Comparison of ENCODE assay signal across 1 cellular context in the genomic region with DNA sequence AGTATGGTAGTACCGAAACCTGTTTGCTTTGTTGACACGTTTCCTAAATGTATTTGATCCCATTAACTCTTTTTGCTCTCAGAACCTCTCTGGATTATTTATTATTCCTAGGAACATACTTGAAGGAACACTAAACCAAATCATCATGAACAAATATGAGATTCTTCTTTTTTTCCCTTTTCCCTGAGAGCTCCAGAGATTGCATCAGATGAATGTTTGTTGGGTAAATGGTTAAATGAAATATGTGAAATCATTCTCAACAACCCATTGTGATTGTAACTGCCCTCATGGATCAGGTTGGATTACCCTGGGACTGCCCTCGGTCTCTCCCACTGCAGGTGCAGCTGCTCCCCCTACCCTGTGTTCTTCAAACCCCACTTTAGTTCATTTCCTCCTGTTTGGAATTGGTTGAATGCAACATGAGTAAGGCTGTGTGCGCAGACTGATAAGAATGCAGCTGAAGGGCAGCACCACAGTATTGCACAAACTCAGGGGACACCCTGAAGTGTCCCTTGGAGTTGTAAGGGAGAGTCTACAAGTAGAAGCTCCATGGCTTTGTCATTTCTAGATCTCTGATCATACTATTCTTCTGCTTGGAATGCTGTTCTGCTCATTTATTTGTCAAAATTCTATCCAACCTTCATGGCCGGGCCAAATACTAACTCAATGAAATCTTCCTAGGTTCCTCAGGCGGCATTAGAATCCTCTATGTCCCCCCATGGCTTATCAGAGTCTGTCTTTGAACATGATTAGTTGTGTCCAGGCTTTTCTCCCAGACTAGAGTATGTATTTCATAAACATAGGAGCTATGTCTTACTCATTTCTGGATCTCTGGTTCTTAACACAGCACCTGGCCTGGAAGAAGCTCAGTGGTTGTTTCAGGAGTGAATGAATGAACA.
TF ChIP-seq lines count a peak whose summit lies in the region.

No MANE protein-coding gene starts in this region.

TF ChIP-seq in K562, 482 proteins besides CTCF, POLR2A, EP300 and RAD21 (continued from another document and continues in another):
- TF ChIP-seq, protein P1, sequence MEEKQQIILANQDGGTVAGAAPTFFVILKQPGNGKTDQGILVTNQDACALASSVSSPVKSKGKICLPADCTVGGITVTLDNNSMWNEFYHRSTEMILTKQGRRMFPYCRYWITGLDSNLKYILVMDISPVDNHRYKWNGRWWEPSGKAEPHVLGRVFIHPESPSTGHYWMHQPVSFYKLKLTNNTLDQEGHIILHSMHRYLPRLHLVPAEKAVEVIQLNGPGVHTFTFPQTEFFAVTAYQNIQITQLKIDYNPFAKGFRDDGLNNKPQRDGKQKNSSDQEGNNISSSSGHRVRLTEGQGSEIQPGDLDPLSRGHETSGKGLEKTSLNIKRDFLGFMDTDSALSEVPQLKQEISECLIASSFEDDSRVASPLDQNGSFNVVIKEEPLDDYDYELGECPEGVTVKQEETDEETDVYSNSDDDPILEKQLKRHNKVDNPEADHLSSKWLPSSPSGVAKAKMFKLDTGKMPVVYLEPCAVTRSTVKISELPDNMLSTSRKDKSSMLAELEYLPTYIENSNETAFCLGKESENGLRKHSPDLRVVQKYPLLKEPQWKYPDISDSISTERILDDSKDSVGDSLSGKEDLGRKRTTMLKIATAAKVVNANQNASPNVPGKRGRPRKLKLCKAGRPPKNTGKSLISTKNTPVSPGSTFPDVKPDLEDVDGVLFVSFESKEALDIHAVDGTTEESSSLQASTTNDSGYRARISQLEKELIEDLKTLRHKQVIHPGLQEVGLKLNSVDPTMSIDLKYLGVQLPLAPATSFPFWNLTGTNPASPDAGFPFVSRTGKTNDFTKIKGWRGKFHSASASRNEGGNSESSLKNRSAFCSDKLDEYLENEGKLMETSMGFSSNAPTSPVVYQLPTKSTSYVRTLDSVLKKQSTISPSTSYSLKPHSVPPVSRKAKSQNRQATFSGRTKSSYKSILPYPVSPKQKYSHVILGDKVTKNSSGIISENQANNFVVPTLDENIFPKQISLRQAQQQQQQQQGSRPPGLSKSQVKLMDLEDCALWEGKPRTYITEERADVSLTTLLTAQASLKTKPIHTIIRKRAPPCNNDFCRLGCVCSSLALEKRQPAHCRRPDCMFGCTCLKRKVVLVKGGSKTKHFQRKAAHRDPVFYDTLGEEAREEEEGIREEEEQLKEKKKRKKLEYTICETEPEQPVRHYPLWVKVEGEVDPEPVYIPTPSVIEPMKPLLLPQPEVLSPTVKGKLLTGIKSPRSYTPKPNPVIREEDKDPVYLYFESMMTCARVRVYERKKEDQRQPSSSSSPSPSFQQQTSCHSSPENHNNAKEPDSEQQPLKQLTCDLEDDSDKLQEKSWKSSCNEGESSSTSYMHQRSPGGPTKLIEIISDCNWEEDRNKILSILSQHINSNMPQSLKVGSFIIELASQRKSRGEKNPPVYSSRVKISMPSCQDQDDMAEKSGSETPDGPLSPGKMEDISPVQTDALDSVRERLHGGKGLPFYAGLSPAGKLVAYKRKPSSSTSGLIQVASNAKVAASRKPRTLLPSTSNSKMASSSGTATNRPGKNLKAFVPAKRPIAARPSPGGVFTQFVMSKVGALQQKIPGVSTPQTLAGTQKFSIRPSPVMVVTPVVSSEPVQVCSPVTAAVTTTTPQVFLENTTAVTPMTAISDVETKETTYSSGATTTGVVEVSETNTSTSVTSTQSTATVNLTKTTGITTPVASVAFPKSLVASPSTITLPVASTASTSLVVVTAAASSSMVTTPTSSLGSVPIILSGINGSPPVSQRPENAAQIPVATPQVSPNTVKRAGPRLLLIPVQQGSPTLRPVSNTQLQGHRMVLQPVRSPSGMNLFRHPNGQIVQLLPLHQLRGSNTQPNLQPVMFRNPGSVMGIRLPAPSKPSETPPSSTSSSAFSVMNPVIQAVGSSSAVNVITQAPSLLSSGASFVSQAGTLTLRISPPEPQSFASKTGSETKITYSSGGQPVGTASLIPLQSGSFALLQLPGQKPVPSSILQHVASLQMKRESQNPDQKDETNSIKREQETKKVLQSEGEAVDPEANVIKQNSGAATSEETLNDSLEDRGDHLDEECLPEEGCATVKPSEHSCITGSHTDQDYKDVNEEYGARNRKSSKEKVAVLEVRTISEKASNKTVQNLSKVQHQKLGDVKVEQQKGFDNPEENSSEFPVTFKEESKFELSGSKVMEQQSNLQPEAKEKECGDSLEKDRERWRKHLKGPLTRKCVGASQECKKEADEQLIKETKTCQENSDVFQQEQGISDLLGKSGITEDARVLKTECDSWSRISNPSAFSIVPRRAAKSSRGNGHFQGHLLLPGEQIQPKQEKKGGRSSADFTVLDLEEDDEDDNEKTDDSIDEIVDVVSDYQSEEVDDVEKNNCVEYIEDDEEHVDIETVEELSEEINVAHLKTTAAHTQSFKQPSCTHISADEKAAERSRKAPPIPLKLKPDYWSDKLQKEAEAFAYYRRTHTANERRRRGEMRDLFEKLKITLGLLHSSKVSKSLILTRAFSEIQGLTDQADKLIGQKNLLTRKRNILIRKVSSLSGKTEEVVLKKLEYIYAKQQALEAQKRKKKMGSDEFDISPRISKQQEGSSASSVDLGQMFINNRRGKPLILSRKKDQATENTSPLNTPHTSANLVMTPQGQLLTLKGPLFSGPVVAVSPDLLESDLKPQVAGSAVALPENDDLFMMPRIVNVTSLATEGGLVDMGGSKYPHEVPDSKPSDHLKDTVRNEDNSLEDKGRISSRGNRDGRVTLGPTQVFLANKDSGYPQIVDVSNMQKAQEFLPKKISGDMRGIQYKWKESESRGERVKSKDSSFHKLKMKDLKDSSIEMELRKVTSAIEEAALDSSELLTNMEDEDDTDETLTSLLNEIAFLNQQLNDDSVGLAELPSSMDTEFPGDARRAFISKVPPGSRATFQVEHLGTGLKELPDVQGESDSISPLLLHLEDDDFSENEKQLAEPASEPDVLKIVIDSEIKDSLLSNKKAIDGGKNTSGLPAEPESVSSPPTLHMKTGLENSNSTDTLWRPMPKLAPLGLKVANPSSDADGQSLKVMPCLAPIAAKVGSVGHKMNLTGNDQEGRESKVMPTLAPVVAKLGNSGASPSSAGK (IDR thresholded peaks at IDR 0.05): peak; percentile 19; the same call in 1 of the 2 replicates
- TF ChIP-seq LEF1 (IDR thresholded peaks at IDR 0.05): peak; percentile 95
- TF ChIP-seq, protein P2, sequence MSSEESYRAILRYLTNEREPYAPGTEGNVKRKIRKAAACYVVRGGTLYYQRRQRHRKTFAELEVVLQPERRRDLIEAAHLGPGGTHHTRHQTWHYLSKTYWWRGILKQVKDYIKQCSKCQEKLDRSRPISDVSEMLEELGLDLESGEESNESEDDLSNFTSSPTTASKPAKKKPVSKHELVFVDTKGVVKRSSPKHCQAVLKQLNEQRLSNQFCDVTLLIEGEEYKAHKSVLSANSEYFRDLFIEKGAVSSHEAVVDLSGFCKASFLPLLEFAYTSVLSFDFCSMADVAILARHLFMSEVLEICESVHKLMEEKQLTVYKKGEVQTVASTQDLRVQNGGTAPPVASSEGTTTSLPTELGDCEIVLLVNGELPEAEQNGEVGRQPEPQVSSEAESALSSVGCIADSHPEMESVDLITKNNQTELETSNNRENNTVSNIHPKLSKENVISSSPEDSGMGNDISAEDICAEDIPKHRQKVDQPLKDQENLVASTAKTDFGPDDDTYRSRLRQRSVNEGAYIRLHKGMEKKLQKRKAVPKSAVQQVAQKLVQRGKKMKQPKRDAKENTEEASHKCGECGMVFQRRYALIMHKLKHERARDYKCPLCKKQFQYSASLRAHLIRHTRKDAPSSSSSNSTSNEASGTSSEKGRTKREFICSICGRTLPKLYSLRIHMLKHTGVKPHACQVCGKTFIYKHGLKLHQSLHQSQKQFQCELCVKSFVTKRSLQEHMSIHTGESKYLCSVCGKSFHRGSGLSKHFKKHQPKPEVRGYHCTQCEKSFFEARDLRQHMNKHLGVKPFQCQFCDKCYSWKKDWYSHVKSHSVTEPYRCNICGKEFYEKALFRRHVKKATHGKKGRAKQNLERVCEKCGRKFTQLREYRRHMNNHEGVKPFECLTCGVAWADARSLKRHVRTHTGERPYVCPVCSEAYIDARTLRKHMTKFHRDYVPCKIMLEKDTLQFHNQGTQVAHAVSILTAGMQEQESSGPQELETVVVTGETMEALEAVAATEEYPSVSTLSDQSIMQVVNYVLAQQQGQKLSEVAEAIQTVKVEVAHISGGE (CRISPR knock-in tag; IDR thresholded peaks at IDR 0.05): no peak
- TF ChIP-seq, protein P3, sequence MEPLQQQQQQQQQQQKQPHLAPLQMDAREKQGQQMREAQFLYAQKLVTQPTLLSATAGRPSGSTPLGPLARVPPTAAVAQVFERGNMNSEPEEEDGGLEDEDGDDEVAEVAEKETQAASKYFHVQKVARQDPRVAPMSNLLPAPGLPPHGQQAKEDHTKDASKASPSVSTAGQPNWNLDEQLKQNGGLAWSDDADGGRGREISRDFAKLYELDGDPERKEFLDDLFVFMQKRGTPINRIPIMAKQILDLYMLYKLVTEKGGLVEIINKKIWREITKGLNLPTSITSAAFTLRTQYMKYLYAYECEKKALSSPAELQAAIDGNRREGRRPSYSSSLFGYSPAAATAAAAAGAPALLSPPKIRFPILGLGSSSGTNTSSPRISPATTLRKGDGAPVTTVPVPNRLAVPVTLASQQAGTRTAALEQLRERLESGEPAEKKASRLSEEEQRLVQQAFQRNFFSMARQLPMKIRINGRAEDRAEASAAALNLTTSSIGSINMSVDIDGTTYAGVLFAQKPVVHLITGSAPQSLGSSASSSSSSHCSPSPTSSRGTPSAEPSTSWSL (CRISPR knock-in tag; IDR thresholded peaks at IDR 0.05; ENCODE audit: borderline replicate concordance): no peak
- TF ChIP-seq SMARCE1 (IDR thresholded peaks at IDR 0.05): peak; percentile 87
- TF ChIP-seq, protein P4, sequence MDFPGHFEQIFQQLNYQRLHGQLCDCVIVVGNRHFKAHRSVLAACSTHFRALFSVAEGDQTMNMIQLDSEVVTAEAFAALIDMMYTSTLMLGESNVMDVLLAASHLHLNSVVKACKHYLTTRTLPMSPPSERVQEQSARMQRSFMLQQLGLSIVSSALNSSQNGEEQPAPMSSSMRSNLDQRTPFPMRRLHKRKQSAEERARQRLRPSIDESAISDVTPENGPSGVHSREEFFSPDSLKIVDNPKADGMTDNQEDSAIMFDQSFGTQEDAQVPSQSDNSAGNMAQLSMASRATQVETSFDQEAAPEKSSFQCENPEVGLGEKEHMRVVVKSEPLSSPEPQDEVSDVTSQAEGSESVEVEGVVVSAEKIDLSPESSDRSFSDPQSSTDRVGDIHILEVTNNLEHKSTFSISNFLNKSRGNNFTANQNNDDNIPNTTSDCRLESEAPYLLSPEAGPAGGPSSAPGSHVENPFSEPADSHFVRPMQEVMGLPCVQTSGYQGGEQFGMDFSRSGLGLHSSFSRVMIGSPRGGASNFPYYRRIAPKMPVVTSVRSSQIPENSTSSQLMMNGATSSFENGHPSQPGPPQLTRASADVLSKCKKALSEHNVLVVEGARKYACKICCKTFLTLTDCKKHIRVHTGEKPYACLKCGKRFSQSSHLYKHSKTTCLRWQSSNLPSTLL (IDR thresholded peaks at IDR 0.05): no peak
- no peak for TF ChIP-seq ZNF436 (CRISPR knock-in tag; IDR thresholded peaks at IDR 0.05)
- TF ChIP-seq FUS (optimal IDR thresholded peaks at IDR 0.05; ENCODE audit: low read depth, low read length): no peak
- TF ChIP-seq, protein P5, sequence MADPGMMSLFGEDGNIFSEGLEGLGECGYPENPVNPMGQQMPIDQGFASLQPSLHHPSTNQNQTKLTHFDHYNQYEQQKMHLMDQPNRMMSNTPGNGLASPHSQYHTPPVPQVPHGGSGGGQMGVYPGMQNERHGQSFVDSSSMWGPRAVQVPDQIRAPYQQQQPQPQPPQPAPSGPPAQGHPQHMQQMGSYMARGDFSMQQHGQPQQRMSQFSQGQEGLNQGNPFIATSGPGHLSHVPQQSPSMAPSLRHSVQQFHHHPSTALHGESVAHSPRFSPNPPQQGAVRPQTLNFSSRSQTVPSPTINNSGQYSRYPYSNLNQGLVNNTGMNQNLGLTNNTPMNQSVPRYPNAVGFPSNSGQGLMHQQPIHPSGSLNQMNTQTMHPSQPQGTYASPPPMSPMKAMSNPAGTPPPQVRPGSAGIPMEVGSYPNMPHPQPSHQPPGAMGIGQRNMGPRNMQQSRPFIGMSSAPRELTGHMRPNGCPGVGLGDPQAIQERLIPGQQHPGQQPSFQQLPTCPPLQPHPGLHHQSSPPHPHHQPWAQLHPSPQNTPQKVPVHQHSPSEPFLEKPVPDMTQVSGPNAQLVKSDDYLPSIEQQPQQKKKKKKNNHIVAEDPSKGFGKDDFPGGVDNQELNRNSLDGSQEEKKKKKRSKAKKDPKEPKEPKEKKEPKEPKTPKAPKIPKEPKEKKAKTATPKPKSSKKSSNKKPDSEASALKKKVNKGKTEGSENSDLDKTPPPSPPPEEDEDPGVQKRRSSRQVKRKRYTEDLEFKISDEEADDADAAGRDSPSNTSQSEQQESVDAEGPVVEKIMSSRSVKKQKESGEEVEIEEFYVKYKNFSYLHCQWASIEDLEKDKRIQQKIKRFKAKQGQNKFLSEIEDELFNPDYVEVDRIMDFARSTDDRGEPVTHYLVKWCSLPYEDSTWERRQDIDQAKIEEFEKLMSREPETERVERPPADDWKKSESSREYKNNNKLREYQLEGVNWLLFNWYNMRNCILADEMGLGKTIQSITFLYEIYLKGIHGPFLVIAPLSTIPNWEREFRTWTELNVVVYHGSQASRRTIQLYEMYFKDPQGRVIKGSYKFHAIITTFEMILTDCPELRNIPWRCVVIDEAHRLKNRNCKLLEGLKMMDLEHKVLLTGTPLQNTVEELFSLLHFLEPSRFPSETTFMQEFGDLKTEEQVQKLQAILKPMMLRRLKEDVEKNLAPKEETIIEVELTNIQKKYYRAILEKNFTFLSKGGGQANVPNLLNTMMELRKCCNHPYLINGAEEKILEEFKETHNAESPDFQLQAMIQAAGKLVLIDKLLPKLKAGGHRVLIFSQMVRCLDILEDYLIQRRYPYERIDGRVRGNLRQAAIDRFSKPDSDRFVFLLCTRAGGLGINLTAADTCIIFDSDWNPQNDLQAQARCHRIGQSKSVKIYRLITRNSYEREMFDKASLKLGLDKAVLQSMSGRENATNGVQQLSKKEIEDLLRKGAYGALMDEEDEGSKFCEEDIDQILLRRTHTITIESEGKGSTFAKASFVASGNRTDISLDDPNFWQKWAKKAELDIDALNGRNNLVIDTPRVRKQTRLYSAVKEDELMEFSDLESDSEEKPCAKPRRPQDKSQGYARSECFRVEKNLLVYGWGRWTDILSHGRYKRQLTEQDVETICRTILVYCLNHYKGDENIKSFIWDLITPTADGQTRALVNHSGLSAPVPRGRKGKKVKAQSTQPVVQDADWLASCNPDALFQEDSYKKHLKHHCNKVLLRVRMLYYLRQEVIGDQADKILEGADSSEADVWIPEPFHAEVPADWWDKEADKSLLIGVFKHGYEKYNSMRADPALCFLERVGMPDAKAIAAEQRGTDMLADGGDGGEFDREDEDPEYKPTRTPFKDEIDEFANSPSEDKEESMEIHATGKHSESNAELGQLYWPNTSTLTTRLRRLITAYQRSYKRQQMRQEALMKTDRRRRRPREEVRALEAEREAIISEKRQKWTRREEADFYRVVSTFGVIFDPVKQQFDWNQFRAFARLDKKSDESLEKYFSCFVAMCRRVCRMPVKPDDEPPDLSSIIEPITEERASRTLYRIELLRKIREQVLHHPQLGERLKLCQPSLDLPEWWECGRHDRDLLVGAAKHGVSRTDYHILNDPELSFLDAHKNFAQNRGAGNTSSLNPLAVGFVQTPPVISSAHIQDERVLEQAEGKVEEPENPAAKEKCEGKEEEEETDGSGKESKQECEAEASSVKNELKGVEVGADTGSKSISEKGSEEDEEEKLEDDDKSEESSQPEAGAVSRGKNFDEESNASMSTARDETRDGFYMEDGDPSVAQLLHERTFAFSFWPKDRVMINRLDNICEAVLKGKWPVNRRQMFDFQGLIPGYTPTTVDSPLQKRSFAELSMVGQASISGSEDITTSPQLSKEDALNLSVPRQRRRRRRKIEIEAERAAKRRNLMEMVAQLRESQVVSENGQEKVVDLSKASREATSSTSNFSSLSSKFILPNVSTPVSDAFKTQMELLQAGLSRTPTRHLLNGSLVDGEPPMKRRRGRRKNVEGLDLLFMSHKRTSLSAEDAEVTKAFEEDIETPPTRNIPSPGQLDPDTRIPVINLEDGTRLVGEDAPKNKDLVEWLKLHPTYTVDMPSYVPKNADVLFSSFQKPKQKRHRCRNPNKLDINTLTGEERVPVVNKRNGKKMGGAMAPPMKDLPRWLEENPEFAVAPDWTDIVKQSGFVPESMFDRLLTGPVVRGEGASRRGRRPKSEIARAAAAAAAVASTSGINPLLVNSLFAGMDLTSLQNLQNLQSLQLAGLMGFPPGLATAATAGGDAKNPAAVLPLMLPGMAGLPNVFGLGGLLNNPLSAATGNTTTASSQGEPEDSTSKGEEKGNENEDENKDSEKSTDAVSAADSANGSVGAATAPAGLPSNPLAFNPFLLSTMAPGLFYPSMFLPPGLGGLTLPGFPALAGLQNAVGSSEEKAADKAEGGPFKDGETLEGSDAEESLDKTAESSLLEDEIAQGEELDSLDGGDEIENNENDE (IDR thresholded peaks at IDR 0.05; ENCODE audit: low read depth, low read length): no peak
